ENCODE assay signal across 8 cellular contexts in genomic region chr12:112126000-112126431, GRCh38. TPM values are rescaled to one million over a fixed set of nuclear protein-coding genes. Genes with fewer than 3 reads are reported as not detected.
DNase-seq lines count a peak whose midpoint lies in the region; ATAC-seq and TF ChIP-seq lines count a peak whose summit lies in the region.

No MANE protein-coding gene starts in this region.

- 1 to 4% methylated on average over 25 of the region's 25 CpGs for WGBS in GM23248 (ENCODE audit: low coverage in 1 of 2, low lambda C conversion rate in 2 of 2, missing lambda C conversion rate in 2 of 2), 2 experiments

- in situ Hi-C loops in GM23248 (cut with MboI), result no loop called here

- H3K27ac ChIP-seq in GM23248, result peak overlapping the region; percentile 88
- H3K27ac ChIP-seq in SJSA1, result peak overlapping the region; percentile 56

- no peak for TF ChIP-seq CTCF in retinal pigment epithelial cell (conservative IDR thresholded peaks at IDR 0.05; ENCODE audit: low read depth, low read length)

- H3K9me3 ChIP-seq in GM23248 (ENCODE audit: low read depth) (no peaks in the 10 kb centered on the region), SJSA1 (replicated peaks) (no peaks in the 10 kb centered on the region)

- DNase-seq in GM23248, result no peak
- no peak for DNase-seq in SJSA1 (ENCODE audit: low read depth in 1 of 2, low spot score in 2 of 2)
- peak; percentile 15 for DNase-seq in fibroblast of peridontal ligament (ENCODE audit: extremely low read depth)
- DNase-seq in retinal pigment epithelial cell (ENCODE audit: low read depth), result no peak
- no peak for DNase-seq in NAMALWA (ENCODE audit: low spot score)
- DNase-seq in NOMO-1 treated with dmso at 0.1 percent for 144 hours (lab: John Stamatoyannopoulos, UW; ENCODE audit: unreplicated experiment), result no peak

- peaks cover 2% of the 10 kb centered on the region; the same call in 1 of the 2 replicates for H3K36me3 ChIP-seq in GM23248 (ENCODE audit: low read depth)
- peaks cover 6% of the 10 kb centered on the region for H3K36me3 ChIP-seq in SJSA1

- no peaks in the 10 kb centered on the region for H3K9me2 ChIP-seq in GM23248 (ENCODE audit: insufficient read depth)

- H3K4me3 ChIP-seq in GM23248, result peak overlapping the region; percentile 86
- peak overlapping the region; percentile 75 for H3K4me3 ChIP-seq in SJSA1
- peak overlapping the region; percentile 91 for H3K4me3 ChIP-seq in retinal pigment epithelial cell (ENCODE audit: low read length)

- no peaks in the 10 kb centered on the region for H4K20me1 ChIP-seq in GM23248 (ENCODE audit: insufficient read depth)

- peaks cover 64% of the 10 kb centered on the region for H3K4me1 ChIP-seq in GM23248 (ENCODE audit: insufficient read depth)
- H3K4me1 ChIP-seq in SJSA1 (replicated peaks), result peaks cover 60% of the 10 kb centered on the region

- peaks cover 51% of the 10 kb centered on the region for H3K79me2 ChIP-seq in GM23248 (ENCODE audit: insufficient read depth)

- H3K4me2 ChIP-seq in GM23248 (ENCODE audit: unreplicated experiment), result peak overlapping the region; percentile 97

- ATAC-seq in GM21390 (IDR thresholded peaks at IDR 0.05; ENCODE audit: unreplicated experiment) (no peak), GM21381 (IDR thresholded peaks at IDR 0.05; ENCODE audit: unreplicated experiment) (no peak)

- H3K9ac ChIP-seq in GM23248, result peak overlapping the region; percentile 94

- H2AFZ ChIP-seq in GM23248, result peak overlapping the region; percentile 70

- peaks cover 15% of the 10 kb centered on the region; the same call in 1 of the 2 replicates for H3F3A ChIP-seq in GM23248 (ENCODE audit: insufficient read depth)

- H3K27me3 ChIP-seq in GM23248 (replicated peaks; ENCODE audit: insufficient read depth) (no peaks in the 10 kb centered on the region), SJSA1 (replicated peaks) (no peaks in the 10 kb centered on the region)

RNA-seq across cellular contexts. Expression of gene TRAFD1, which starts 0.7 kb away (rescaled TPM):
- total RNA-seq in GM23248 (2014; rRNA removed; shearing (Covaris generic)), result 31.7 and 42.1 TPM in 2 replicates
- polyA plus RNA-seq in GM23248 (2016; fragmentation: Nextera tagmentation; extraction: Ambion mirVana), result 34.2 and 36.5 TPM in 2 replicates
- 37.3 and 38.2 TPM in 2 replicates for total RNA-seq in SJSA1 (2014; rRNA removed; shearing (Covaris generic))

RNA-seq across cellular contexts. Expression of gene NAA25, which starts 17.4 kb away (rescaled TPM):
- total RNA-seq in GM23248 (2014; rRNA removed; shearing (Covaris generic)), result 15.2 and 17.8 TPM in 2 replicates
- 16.1 and 17.2 TPM in 2 replicates for polyA plus RNA-seq in GM23248 (2016; fragmentation: Nextera tagmentation; extraction: Ambion mirVana)
- 18.7 and 19.3 TPM in 2 replicates for total RNA-seq in SJSA1 (2014; rRNA removed; shearing (Covaris generic))
